In the genomic region with DNA sequence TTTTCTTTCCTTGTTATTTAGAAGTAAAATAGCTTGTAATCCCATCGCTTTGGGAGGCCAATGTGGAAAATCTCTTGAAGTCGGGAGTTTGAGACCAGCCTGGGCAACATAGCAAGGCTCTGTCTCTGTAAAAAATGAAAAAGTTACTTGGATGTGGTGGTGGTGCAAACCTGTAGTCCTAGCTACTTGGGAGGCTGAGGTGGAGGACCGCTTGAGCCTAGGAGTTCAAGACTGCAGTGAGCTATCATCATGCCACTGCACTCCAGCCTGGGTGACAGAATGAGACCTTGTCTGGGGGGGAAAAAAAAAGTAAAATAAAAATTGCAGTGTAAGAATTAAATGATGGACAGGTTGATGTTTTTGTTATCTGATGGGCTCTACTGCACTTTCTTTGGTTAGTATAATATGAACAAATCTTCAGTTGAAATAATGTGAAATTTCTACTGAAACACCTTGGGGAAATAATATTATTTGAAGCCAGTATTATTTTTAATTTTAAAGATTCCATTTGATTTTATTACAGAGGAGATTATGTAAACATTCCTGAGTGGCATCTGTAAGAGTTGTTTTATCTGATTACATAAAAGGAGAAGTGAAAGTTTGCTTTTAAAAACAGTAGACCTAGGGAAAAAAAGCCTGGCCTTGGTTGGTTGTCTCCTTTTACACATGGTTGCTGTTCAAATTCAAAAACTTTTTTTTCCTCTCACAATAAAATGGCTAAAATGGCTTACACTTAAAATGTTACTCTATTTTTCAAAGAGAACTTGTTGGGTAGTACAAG, we compare ENCODE assay signal across 1 cellular context.
TF ChIP-seq lines count a peak whose summit lies in the region.

No MANE protein-coding gene starts in this region.

TF ChIP-seq in HepG2, 621 proteins besides CTCF, POLR2A, EP300 and RAD21:
- TF ChIP-seq, protein P1, sequence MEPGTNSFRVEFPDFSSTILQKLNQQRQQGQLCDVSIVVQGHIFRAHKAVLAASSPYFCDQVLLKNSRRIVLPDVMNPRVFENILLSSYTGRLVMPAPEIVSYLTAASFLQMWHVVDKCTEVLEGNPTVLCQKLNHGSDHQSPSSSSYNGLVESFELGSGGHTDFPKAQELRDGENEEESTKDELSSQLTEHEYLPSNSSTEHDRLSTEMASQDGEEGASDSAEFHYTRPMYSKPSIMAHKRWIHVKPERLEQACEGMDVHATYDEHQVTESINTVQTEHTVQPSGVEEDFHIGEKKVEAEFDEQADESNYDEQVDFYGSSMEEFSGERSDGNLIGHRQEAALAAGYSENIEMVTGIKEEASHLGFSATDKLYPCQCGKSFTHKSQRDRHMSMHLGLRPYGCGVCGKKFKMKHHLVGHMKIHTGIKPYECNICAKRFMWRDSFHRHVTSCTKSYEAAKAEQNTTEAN (CRISPR knock-in tag; conservative IDR thresholded peaks at IDR 0.05) = no peak
- peak; percentile 61; the same call in 1 of the 2 replicates for TF ChIP-seq ZNF460 (CRISPR knock-in tag; IDR thresholded peaks at IDR 0.05; ENCODE audit: borderline replicate concordance)
